In genomic region chr15:69206079-69206478, GRCh38 we compare ENCODE assay signal across 28 cellular contexts.
"Had no signal": no experiment of that assay in that cellular context is flagged by ENCODE, and none has a peak within 500 bp of the region (broad histone marks: within the 10 kb centered on the region; RNA-seq: fewer than 3 reads in every experiment).

No MANE protein-coding gene starts in this region.

- FAIRE-seq: endometrium, frontal cortex had no signal

- DNase-seq: activated CD4-positive, alpha-beta memory T cell treated with anti-CD3 and anti-CD28 coated beads for 36 hours; activated CD4-positive, alpha-beta T cell treated with anti-CD3 and anti-CD28 coated beads for 36 hours; activated CD4-positive, alpha-beta T cell treated with anti-CD3 and anti-CD28 coated beads, Interleukin-2, amount 10 ng/mL, durations not matched to agents 24 days and 14 days; activated CD4-positive, CD25-positive, alpha-beta regulatory T cell; activated CD4-positive, CD25-positive, alpha-beta regulatory T cell treated with anti-CD3 and anti-CD28 coated beads, Interleukin-2, amount 50 U/mL, for 72 hours; activated CD8-positive, alpha-beta memory T cell treated with anti-CD3 and anti-CD28 coated beads, Interleukin-2, amount 10 ng/mL, durations not matched to agents 7 days and 5 days; activated CD8-positive, alpha-beta memory T cell treated with anti-CD3 and anti-CD28 coated beads, Interleukin-2, amount 50 U/mL, for 4 hours; activated CD8-positive, alpha-beta T cell treated with anti-CD3 and anti-CD28 coated beads, Interleukin-2, amount 10 ng/mL, durations not matched to agents 7 days and 5 days; activated gamma-delta T cell; activated naive CD4-positive, alpha-beta T cell; activated naive CD4-positive, alpha-beta T cell treated with anti-CD3 and anti-CD28 coated beads, Interleukin-2, amount 10 ng/mL, durations not matched to agents 7 days and 5 days; activated naive CD8-positive, alpha-beta T cell treated with anti-CD3 and anti-CD28 coated beads, Interleukin-2, amount 10 ng/mL, durations not matched to agents 7 days and 5 days; activated T-cell treated with anti-CD3 and anti-CD28 coated beads, Interleukin-2, amount 50 U/mL, for 1 hour; activated T-cell treated with anti-CD3 and anti-CD28 coated beads, Interleukin-2, amount 50 U/mL, for 48 hours; central memory CD4-positive, alpha-beta T cell; cerebellar nuclear complex; cortex of kidney; effector CD8-positive, alpha-beta T cell; foreskin fibroblast; head of caudate nucleus; T-helper 2 cell had no signal

- H3K27ac ChIP-seq: ascending aorta, breast epithelium, cardiac muscle cell had no signal

- H3K4me1 ChIP-seq: ascending aorta, breast epithelium had no signal

- H3K4me3 ChIP-seq: ascending aorta, breast epithelium, cardiac muscle cell had no signal

- H3K9me3 ChIP-seq: ascending aorta, breast epithelium had no signal

- ATAC-seq: activated CD4-positive, alpha-beta T cell treated with anti-CD3 and anti-CD28 coated beads for 36 hours; activated CD8-positive, alpha-beta memory T cell treated with anti-CD3 and anti-CD28 coated beads, Interleukin-2, amount 10 ng/mL, durations not matched to agents 7 days and 5 days; activated CD8-positive, alpha-beta T cell treated with anti-CD3 and anti-CD28 coated beads, Interleukin-2, amount 10 ng/mL, durations not matched to agents 7 days and 5 days; activated naive CD4-positive, alpha-beta T cell treated with anti-CD3 and anti-CD28 coated beads, Interleukin-2, amount 50 U/mL, for 72 hours; esophagus mucosa had no signal
